ENCODE assay signal across 24 cellular contexts in genomic region chr15:58391088-58391487, GRCh38. TPM values are rescaled to one million over a fixed set of nuclear protein-coding genes. Genes with fewer than 3 reads are reported as not detected.
"Had no signal": no experiment of that assay in that cellular context is flagged by ENCODE, and none has a peak within 500 bp of the region (broad histone marks: within the 10 kb centered on the region; RNA-seq: fewer than 3 reads in every experiment).

No MANE protein-coding gene starts in this region.

- H2AFZ ChIP-seq: parathyroid adenoma had no signal

- ATAC-seq: effector memory CD8-positive, alpha-beta T cell; foreskin keratinocyte; left lung; lower lobe of right lung; psoas muscle; sciatic nerve; stimulated activated naive B cell treated with anti-CD40 and anti-IgM and Interleukin-4, amounts not matched to agents 10 μg/mL and 1 μg/mL and 100 μg/mL, for 72 hours; stimulated activated naive CD8-positive, alpha-beta T cell treated with anti-CD3 and anti-CD28 coated beads, Interleukin-15, amount 100 ng/mL, for 72 hours had no signal

- H3K9me3 ChIP-seq: left lung, lower lobe of right lung, psoas muscle, testis, tibial nerve had no signal

- FAIRE-seq: colon had no signal

- H3K4me3 Mint-ChIP-seq: dendritic cell treated with granulocyte-macrophage colony-stimulating factor and Interleukin-4, amounts not matched to agents 40 ng/mL and 50 ng/mL, for 4 days; effector memory CD8-positive, alpha-beta T cell; memory B cell; naive B cell; nephron progenitor cell; stimulated activated naive B cell treated with anti-CD40 and anti-IgM and Interleukin-4, amounts not matched to agents 10 μg/mL and 1 μg/mL and 100 μg/mL, for 72 hours; stimulated activated naive CD8-positive, alpha-beta T cell treated with anti-CD3 and anti-CD28 coated beads, Interleukin-15, amount 100 ng/mL, for 72 hours had no signal

- H3K27ac ChIP-seq: foreskin keratinocyte, left lung, lower lobe of right lung, parathyroid adenoma, psoas muscle, testis, tibial nerve had no signal

- H3K4me1 ChIP-seq: left lung, lower lobe of right lung, parathyroid adenoma, psoas muscle, testis had no signal

- H3K4me3 ChIP-seq: left lung, lower lobe of right lung, psoas muscle, testis, tibial nerve had no signal

- DNase-seq: cerebellar nuclear complex; effector memory CD8-positive, alpha-beta T cell; erythroblast; foreskin keratinocyte; head of caudate nucleus; hippocampal formation; kidney glomerular epithelial cell; left lung; lower lobe of right lung; naive B cell; nephron progenitor cell; psoas muscle; retina; stimulated activated CD4-positive, alpha-beta T cell treated with anti-CD3 and anti-CD28 coated beads, Interleukin-2, amount 100 ng/mL, for 24 hours; stimulated activated CD4-positive, alpha-beta T cell treated with anti-CD3 and anti-CD28 coated beads, Interleukin-4, amount 100 ng/mL, for 4 hours; stimulated activated naive B cell treated with anti-CD40 and anti-IgM and Interleukin-4, amounts not matched to agents 10 μg/mL and 1 μg/mL and 100 μg/mL, for 72 hours; stimulated activated naive CD8-positive, alpha-beta T cell treated with anti-CD3 and anti-CD28 coated beads, Interleukin-15, amount 100 ng/mL, for 72 hours; testis had no signal

- H3K9me3 Mint-ChIP-seq: dendritic cell treated with granulocyte-macrophage colony-stimulating factor and Interleukin-4, amounts not matched to agents 40 ng/mL and 50 ng/mL, for 4 days; effector memory CD8-positive, alpha-beta T cell; memory B cell; naive B cell; nephron progenitor cell; stimulated activated naive B cell treated with anti-CD40 and anti-IgM and Interleukin-4, amounts not matched to agents 10 μg/mL and 1 μg/mL and 100 μg/mL, for 72 hours; stimulated activated naive CD8-positive, alpha-beta T cell treated with anti-CD3 and anti-CD28 coated beads, Interleukin-15, amount 100 ng/mL, for 72 hours had no signal

- H3K27ac Mint-ChIP-seq: dendritic cell treated with granulocyte-macrophage colony-stimulating factor and Interleukin-4, amounts not matched to agents 40 ng/mL and 50 ng/mL, for 4 days; effector memory CD8-positive, alpha-beta T cell; memory B cell; nephron progenitor cell; stimulated activated naive B cell treated with anti-CD40 and anti-IgM and Interleukin-4, amounts not matched to agents 10 μg/mL and 1 μg/mL and 100 μg/mL, for 72 hours had no signal

- H3K9ac ChIP-seq: parathyroid adenoma had no signal

- H3K27me3 Mint-ChIP-seq: stimulated activated naive B cell treated with anti-CD40 and anti-IgM and Interleukin-4, amounts not matched to agents 10 μg/mL and 1 μg/mL and 100 μg/mL, for 72 hours; stimulated activated naive CD8-positive, alpha-beta T cell treated with anti-CD3 and anti-CD28 coated beads, Interleukin-15, amount 100 ng/mL, for 72 hours had no signal

- H3K36me3 Mint-ChIP-seq: memory B cell; naive B cell; stimulated activated naive B cell treated with anti-CD40 and anti-IgM and Interleukin-4, amounts not matched to agents 10 μg/mL and 1 μg/mL and 100 μg/mL, for 72 hours had no signal

- H3K4me1 Mint-ChIP-seq: memory B cell; naive B cell; stimulated activated naive B cell treated with anti-CD40 and anti-IgM and Interleukin-4, amounts not matched to agents 10 μg/mL and 1 μg/mL and 100 μg/mL, for 72 hours; stimulated activated naive CD8-positive, alpha-beta T cell treated with anti-CD3 and anti-CD28 coated beads, Interleukin-15, amount 100 ng/mL, for 72 hours had no signal

- H3K27me3 ChIP-seq: foreskin keratinocyte, left lung, testis, tibial nerve had no signal

- H3K36me3 ChIP-seq: left lung, lower lobe of right lung, tibial nerve had no signal

- H3K79me2 ChIP-seq: parathyroid adenoma had no signal

RNA-seq across cellular contexts. Expression of gene LIPC, which starts 40.7 kb away (rescaled TPM):
- total RNA-seq: foreskin keratinocyte, psoas muscle had no signal
- polyA plus RNA-seq: foreskin keratinocyte had no signal
